ENCODE assay signal across 2 cellular contexts in the genomic region with DNA sequence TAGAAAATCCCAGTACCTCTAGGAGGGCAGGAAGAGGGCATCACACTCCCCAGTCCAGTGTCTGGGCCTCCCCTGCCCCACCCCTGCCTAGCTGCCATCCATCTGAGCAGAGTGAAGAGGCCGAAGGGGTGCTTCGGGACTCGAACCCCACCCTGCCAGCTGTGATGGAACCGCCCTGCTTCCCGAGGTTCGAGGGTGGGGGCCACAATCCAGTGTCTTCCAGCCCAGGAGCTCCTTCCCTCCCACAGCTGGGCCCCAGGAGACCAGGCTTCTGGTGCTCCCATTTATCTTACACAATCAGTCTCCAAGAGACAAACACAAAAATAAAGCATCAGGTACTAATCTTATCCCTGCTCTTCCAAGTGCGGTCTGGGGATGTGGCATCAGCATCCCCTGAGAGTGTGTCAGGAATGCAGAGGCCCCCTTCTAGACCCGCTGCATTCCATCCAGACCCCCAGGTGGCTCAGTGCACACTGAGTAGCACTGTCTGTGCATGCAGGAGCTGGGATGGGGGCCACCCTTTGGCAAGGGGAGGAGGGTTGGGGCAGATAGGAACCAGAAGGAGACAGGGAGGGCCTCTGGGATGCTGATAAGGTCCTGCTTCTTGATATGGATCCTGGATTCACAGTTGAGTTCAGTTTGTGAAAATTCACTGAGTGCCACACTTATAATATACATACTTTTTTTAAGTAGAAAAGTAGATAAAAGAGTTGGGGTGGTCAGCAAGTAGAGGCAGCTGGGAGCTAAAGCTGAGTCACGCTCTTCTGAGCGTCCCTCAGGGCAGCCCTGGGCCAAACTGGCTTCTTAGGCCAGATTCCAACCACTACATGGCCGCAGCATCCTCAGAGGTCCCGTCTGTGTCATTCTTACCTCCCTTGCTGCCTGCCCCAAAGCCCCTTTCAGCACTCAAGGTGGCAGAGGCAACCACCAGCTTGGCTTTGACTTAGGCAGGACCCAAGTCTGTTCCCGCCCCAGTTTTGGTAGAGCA.
TF ChIP-seq lines count a peak whose summit lies in the region.

No MANE protein-coding gene starts in this region.

TF ChIP-seq in K562, 482 proteins besides CTCF, POLR2A, EP300 and RAD21 (continued from another document):
- TF ChIP-seq, protein P1, sequence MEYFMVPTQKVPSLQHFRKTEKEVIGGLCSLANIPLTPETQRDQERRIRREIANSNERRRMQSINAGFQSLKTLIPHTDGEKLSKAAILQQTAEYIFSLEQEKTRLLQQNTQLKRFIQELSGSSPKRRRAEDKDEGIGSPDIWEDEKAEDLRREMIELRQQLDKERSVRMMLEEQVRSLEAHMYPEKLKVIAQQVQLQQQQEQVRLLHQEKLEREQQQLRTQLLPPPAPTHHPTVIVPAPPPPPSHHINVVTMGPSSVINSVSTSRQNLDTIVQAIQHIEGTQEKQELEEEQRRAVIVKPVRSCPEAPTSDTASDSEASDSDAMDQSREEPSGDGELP (CRISPR knock-in tag; IDR thresholded peaks at IDR 0.05; ENCODE audit: borderline replicate concordance): peak; percentile 28; the same call in 1 of the 2 replicates
- TF ChIP-seq NFE2 (IDR thresholded peaks at IDR 0.05; ENCODE audit: low read depth) (peak; percentile 19; the same call in 1 of the 2 replicates), ZNF316 (IDR thresholded peaks at IDR 0.05) (peak; percentile 27; the same call in 1 of the 2 replicates), RBM22 (IDR thresholded peaks at IDR 0.05; ENCODE audit: low read depth, low read length, poor library complexity, severe bottlenecking) (no peak), ZFX (CRISPR knock-in tag; IDR thresholded peaks at IDR 0.05) (no peak), ZNF263 (CRISPR knock-in tag; IDR thresholded peaks at IDR 0.05; ENCODE audit: borderline replicate concordance) (peak; percentile 31; the same call in 1 of the 2 replicates), MBD2 (IDR thresholded peaks at IDR 0.05; ENCODE audit: borderline replicate concordance, low read depth) (no peak), TCF3 (CRISPR knock-in tag; IDR thresholded peaks at IDR 0.05) (0 out of 2 replicates have a peak, but pooled peaks have one; percentile 12), MTA3 (IDR thresholded peaks at IDR 0.05; ENCODE audit: borderline replicate concordance) (no peak), PHB2 (IDR thresholded peaks at IDR 0.05; ENCODE audit: low read depth) (no peak), EHMT2 (IDR thresholded peaks at IDR 0.05) (no peak)
- TF ChIP-seq, protein P2, sequence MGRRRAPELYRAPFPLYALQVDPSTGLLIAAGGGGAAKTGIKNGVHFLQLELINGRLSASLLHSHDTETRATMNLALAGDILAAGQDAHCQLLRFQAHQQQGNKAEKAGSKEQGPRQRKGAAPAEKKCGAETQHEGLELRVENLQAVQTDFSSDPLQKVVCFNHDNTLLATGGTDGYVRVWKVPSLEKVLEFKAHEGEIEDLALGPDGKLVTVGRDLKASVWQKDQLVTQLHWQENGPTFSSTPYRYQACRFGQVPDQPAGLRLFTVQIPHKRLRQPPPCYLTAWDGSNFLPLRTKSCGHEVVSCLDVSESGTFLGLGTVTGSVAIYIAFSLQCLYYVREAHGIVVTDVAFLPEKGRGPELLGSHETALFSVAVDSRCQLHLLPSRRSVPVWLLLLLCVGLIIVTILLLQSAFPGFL (CRISPR knock-in tag; IDR thresholded peaks at IDR 0.05): 0 out of 2 replicates have a peak, but pooled peaks have one; percentile 55

TF ChIP-seq in SK-N-SH treated with all-trans-retinoic acid at 6 μM for 48 hours, 23 proteins besides CTCF, POLR2A, EP300 and RAD21 (continued from another document):
- TF ChIP-seq, protein P3, sequence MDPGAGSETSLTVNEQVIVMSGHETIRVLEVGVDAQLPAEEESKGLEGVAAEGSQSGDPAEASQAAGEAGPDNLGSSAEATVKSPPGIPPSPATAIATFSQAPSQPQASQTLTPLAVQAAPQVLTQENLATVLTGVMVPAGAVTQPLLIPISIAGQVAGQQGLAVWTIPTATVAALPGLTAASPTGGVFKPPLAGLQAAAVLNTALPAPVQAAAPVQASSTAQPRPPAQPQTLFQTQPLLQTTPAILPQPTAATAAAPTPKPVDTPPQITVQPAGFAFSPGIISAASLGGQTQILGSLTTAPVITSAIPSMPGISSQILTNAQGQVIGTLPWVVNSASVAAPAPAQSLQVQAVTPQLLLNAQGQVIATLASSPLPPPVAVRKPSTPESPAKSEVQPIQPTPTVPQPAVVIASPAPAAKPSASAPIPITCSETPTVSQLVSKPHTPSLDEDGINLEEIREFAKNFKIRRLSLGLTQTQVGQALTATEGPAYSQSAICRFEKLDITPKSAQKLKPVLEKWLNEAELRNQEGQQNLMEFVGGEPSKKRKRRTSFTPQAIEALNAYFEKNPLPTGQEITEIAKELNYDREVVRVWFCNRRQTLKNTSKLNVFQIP (CRISPR knock-in tag; IDR thresholded peaks at IDR 0.05; ENCODE audit: borderline replicate concordance, low read depth): no peak
